Comparison of ENCODE assay signal across 7 cellular contexts in the genomic region with DNA sequence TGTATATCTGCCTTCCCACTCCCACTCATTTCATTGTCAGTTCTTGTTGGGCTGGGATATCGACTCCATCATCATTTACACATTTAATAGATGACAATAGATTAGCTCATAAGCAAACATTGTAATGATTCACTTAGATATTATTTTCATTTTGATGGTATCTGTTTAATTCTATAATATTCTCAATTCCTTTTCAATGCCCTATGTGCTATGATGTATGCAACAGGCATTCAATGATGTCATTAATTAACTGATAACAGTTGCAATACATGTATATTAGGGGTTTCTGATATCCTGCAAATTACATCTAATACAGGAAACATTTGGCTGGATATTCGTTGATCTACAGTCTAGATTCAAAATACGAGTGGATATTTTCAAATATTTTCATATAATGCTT.
"Had no signal": no experiment of that assay in that cellular context is flagged by ENCODE, and none has a peak within 500 bp of the region (broad histone marks: within the 10 kb centered on the region; RNA-seq: fewer than 3 reads in every experiment).

No MANE protein-coding gene starts in this region.

- H3K4me2 ChIP-seq: GM23338 had no signal

- DNase-seq: H9, HCEC 1CT, KBM-7 had no signal

- H3K4me3 ChIP-seq: GM23338 had no signal

- FAIRE-seq: H1, H54, HTR-8/SVneo had no signal

- H2AFZ ChIP-seq: GM23338 had no signal

- ATAC-seq: GM23338 had no signal
